In genomic region chr6:149922091-149922490, GRCh38 we compare ENCODE assay signal across 10 cellular contexts. TPM values are rescaled to one million over a fixed set of nuclear protein-coding genes. Genes with fewer than 3 reads are reported as not detected.
DNase-seq lines count a peak whose midpoint lies in the region; ATAC-seq, FAIRE-seq and TF ChIP-seq lines count a peak whose summit lies in the region.
"Not testable (repeated sequence)": the region's sequence is repeated elsewhere in the genome, so short reads cannot be mapped to it uniquely, and the experiment has no call there.
"Had no signal": no experiment of that assay in that cellular context is flagged by ENCODE, and none has a peak within 500 bp of the region (broad histone marks: within the 10 kb centered on the region; RNA-seq: fewer than 3 reads in every experiment).

No MANE protein-coding gene starts in this region.

- not testable (repeated sequence) for BruUV-seq in IMR-90 (replicated peaks; lab: Mats Ljungman, UMichigan)

- in situ Hi-C loops in IMR-90 (cut with MboI; ENCODE audit: low sequenced_read_pairs) = loop anchor here (5.0 to 10.0 kb wide), 4 partner anchors 55 to 377 kb away; partner anchors contain the start of gene PPIL4

- not testable (repeated sequence) for H3K9me3 ChIP-seq in IMR-90 (ENCODE audit: control insufficient read depth, insufficient read depth, low read length); kidney (ENCODE audit: control insufficient read depth in 1 of 2, low read length in 2 of 2)

- not testable (repeated sequence) for H4K20me1 ChIP-seq in IMR-90 (ENCODE audit: insufficient read depth, low read length)

- H3K4me1 ChIP-seq in IMR-90 (ENCODE audit: control insufficient read depth, insufficient read depth, low read length); kidney (ENCODE audit: control insufficient read depth in 1 of 2, insufficient read depth in 1 of 2, low read depth in 1 of 2, low read length in 2 of 2): not testable (repeated sequence)

- not testable (repeated sequence) for H3K9me1 ChIP-seq in IMR-90 (ENCODE audit: insufficient read depth, low read length)

- not testable (repeated sequence) for H3K4ac ChIP-seq in IMR-90 (ENCODE audit: low read depth, low read length)

- H4K91ac ChIP-seq in IMR-90 (ENCODE audit: insufficient read depth, low read depth, low read length) = not testable (repeated sequence)

- H3K14ac ChIP-seq in IMR-90 (replicated peaks; ENCODE audit: low read depth, low read length) = not testable (repeated sequence)

- not testable (repeated sequence) for H4K5ac ChIP-seq in IMR-90 (ENCODE audit: low read depth, low read length)

- not testable (repeated sequence) for H2AK5ac ChIP-seq in IMR-90 (ENCODE audit: low read depth, low read length)

- H3K27me3 Mint-ChIP-seq in chondrocyte (ENCODE audit: low read depth) = not testable (repeated sequence)

- H3K4me1 Mint-ChIP-seq in chondrocyte (ENCODE audit: low read depth) = peaks cover 25% of the 10 kb centered on the region

- not testable (repeated sequence) for H2BK5ac ChIP-seq in IMR-90 (ENCODE audit: low read depth, low read length, poor library complexity, severe bottlenecking)

- DNase-seq in AG09309 (ENCODE audit: low read depth); IMR-90; skeletal muscle cell (ENCODE audit: low read depth): not testable (repeated sequence)
- DNase-seq in activated T-cell treated with anti-CD3 and anti-CD28 coated beads, Interleukin-2, amount 50 U/mL, for 1 hour = peak; percentile 20
- DNase-seq in chondrocyte (ENCODE audit: low spot score) (peak; percentile 77), kidney (peak; percentile 73)

- TF ChIP-seq RAD21 in IMR-90 (IDR thresholded peaks at IDR 0.05; ENCODE audit: low read length) = not testable (repeated sequence)

- WGBS in IMR-90 (ENCODE audit: extremely low coverage in 2 of 2, insufficient read length in 1 of 2), 2 experiments = 0% methylated on average over 1 of the region's 5 CpGs; no CpG with 5 or more reads in 1 of the 2 experiments

- not testable (repeated sequence) for ATAC-seq in IMR-90 (ENCODE audit: low read depth)

- not testable (repeated sequence) for H2BK20ac ChIP-seq in IMR-90 (ENCODE audit: low read depth, low read length)

- H3K27ac ChIP-seq in IMR-90 (ENCODE audit: insufficient read depth, low read length); kidney (ENCODE audit: low read depth in 2 of 2, low read length in 2 of 2): not testable (repeated sequence)

- H3K36me3 ChIP-seq in IMR-90 (ENCODE audit: control insufficient read depth, insufficient read depth, low read length); kidney (ENCODE audit: control insufficient read depth in 1 of 2, insufficient read depth in 2 of 2, low read length in 2 of 2): not testable (repeated sequence)

- dilution Hi-C loops in IMR-90 (cut with HindIII; ENCODE audit: low sequenced_read_pairs, unreplicated experiment) = not testable (repeated sequence)

- peak overlapping the region; percentile 98 for H2AFZ ChIP-seq in IMR-90 (replicated peaks; ENCODE audit: low read length, poor library complexity)

- H4K8ac ChIP-seq in IMR-90 (ENCODE audit: low read depth in 2 of 2, low read length in 2 of 2) = not testable (repeated sequence)

- H3K23ac ChIP-seq in IMR-90 (ENCODE audit: low read depth, low read length) = not testable (repeated sequence)

- not testable (repeated sequence) for H3K79me1 ChIP-seq in IMR-90 (ENCODE audit: low read depth in 1 of 2, low read length in 2 of 2)

- H3K9me3 Mint-ChIP-seq in chondrocyte (ENCODE audit: low read depth) = not testable (repeated sequence)

- H3K4me2 ChIP-seq in IMR-90 (ENCODE audit: low read depth, low read length) = peak overlapping the region; percentile 81; the same call in 1 of the 2 replicates

- H3K4me3 Mint-ChIP-seq in chondrocyte (ENCODE audit: unreplicated experiment) = peak overlapping the region; percentile 83

- H3K9ac ChIP-seq in IMR-90 (ENCODE audit: low read depth, low read length); kidney (ENCODE audit: low read length in 2 of 2): not testable (repeated sequence)

- not testable (repeated sequence) for FAIRE-seq in kidney (lab: Jason Lieb, UNC)

- POLR2A ChIA-PET in IMR-90 (lab: Charles Lee; ENCODE audit: unreplicated experiment) = not testable (repeated sequence)

- H3K27ac Mint-ChIP-seq in chondrocyte (ENCODE audit: unreplicated experiment) = not testable (repeated sequence)

- H3K36me3 Mint-ChIP-seq in chondrocyte (ENCODE audit: low read depth) = not testable (repeated sequence)

- not testable (repeated sequence) for H3K18ac ChIP-seq in IMR-90 (ENCODE audit: low read depth, low read length)

- H3K4me3 ChIP-seq in AG09309 (ENCODE audit: control insufficient read depth, low read depth, low read length) (peak overlapping the region; percentile 59), skeletal muscle cell (ENCODE audit: low read depth, low read length) (peak overlapping the region; percentile 56)
- not testable (repeated sequence) for H3K4me3 ChIP-seq in IMR-90 (ENCODE audit: insufficient read depth, low read depth, low read length); kidney (ENCODE audit: low read length in 2 of 2)

- CTCF ChIA-PET in IMR-90 (lab: Yijun Ruan, JAX) = not testable (repeated sequence)

- H3K27me3 ChIP-seq in IMR-90 (ENCODE audit: control insufficient read depth, insufficient read depth, low read length) = not testable (repeated sequence)

- intact Hi-C loops in IMR-90 (cut with micrococcal nuclease); kidney (cut with DNase I): not testable (repeated sequence)

- not testable (repeated sequence) for H2BK120ac ChIP-seq in IMR-90 (ENCODE audit: low read depth, low read length)

- TF ChIP-seq POLR2A in IMR-90 (IDR thresholded peaks at IDR 0.05; ENCODE audit: low read depth, low read length) = not testable (repeated sequence)

- not testable (repeated sequence) for H3K56ac ChIP-seq in IMR-90 (ENCODE audit: extremely low read depth, insufficient read depth, low read length)

- not testable (repeated sequence) for H2BK15ac ChIP-seq in IMR-90 (ENCODE audit: low read depth, low read length)

- not testable (repeated sequence) for H2AK9ac ChIP-seq in IMR-90 (replicated peaks; ENCODE audit: low read depth, low read length, poor library complexity)

- TF ChIP-seq CTCF in AG09309 (IDR thresholded peaks at IDR 0.05; ENCODE audit: control insufficient read depth, insufficient read depth, low read depth, low read length, missing control alignments); IMR-90 (conservative IDR thresholded peaks at IDR 0.05; ENCODE audit: low read depth, low read length); chondrocyte (IDR thresholded peaks at IDR 0.05); kidney (IDR thresholded peaks at IDR 0.05; ENCODE audit: borderline replicate concordance, extremely low read depth, insufficient read depth): not testable (repeated sequence)

RNA-seq across cellular contexts. Expression of gene RAET1G, which starts 0.8 kb away (rescaled TPM):
- total RNA-seq in IMR-90 (2012; rRNA removed) (1.3 and 2.2 TPM in 2 replicates), chondrocyte (0.51 to 0.60 TPM (median 0.54 TPM) in 3 replicates), kidney (0.41 TPM)
- polyA plus RNA-seq in IMR-90 (2012; rRNA removed) (3.6 and 4.2 TPM in 2 replicates), kidney (ENCODE audit: insufficient read depth, low read depth, low replicate concordance) (1.3 TPM)
- polyA plus RNA-seq in IMR-90 (2012; cell fraction: cytosol; rRNA removed) = 2.9 and 4.8 TPM in 2 replicates
- polyA plus RNA-seq in IMR-90 (2012; cell fraction: nucleus; rRNA removed; ENCODE audit: low replicate concordance) = 1.3 and 2.7 TPM in 2 replicates
- total RNA-seq: left lobe of liver, Peyer's patch had no signal

RNA-seq across cellular contexts. Expression of gene ULBP2, which starts 19.7 kb away (rescaled TPM):
- total RNA-seq in IMR-90 (2012; rRNA removed) = 7.2 and 7.9 TPM in 2 replicates
- 16.2 and 17.0 TPM in 2 replicates for polyA plus RNA-seq in IMR-90 (2012; rRNA removed)
- polyA plus RNA-seq in IMR-90 (2012; cell fraction: cytosol; rRNA removed) = 12.4 and 17.1 TPM in 2 replicates
- polyA plus RNA-seq in IMR-90 (2012; cell fraction: nucleus; rRNA removed; ENCODE audit: low replicate concordance) = 6.0 and 6.8 TPM in 2 replicates
- total RNA-seq in chondrocyte = 7.7 to 15.1 TPM (median 13.9 TPM) in 3 replicates
- total RNA-seq in kidney = 1.3 TPM
- 2.5 TPM for polyA plus RNA-seq in kidney (ENCODE audit: insufficient read depth, low read depth, low replicate concordance)
- total RNA-seq: Peyer's patch had no signal

RNA-seq across cellular contexts. Expression of gene RAET1E, which starts 24.2 kb away (rescaled TPM):
- total RNA-seq in IMR-90 (2012; rRNA removed) (not detected in 2 replicates), chondrocyte (not detected in 3 replicates), kidney (1.0 TPM)
- polyA plus RNA-seq in IMR-90 (2012; rRNA removed) (not detected in 2 replicates), kidney (ENCODE audit: insufficient read depth, low read depth, low replicate concordance) (3.1 TPM)
- 0.02 TPM in 1 of 2 replicates, not detected in the other for polyA plus RNA-seq in IMR-90 (2012; cell fraction: cytosol; rRNA removed)
- polyA plus RNA-seq in IMR-90 (2012; cell fraction: nucleus; rRNA removed; ENCODE audit: low replicate concordance) = 0.16 TPM in 1 of 2 replicates, not detected in the other
- total RNA-seq: left lobe of liver, Peyer's patch had no signal

RNA-seq across cellular contexts. Expression of gene ULBP1, which starts 41.7 kb away (rescaled TPM):
- total RNA-seq in IMR-90 (2012; rRNA removed) (0.18 and 0.56 TPM in 2 replicates), chondrocyte (2.8 to 29.8 TPM (median 29.8 TPM) in 3 replicates), kidney (0.72 TPM)
- polyA plus RNA-seq in IMR-90 (2012; rRNA removed) (0.69 and 0.87 TPM in 2 replicates), kidney (ENCODE audit: insufficient read depth, low read depth, low replicate concordance) (0.47 TPM)
- 0.25 TPM in 2 replicates for polyA plus RNA-seq in IMR-90 (2012; cell fraction: cytosol; rRNA removed)
- 0.15 and 0.84 TPM in 2 replicates for polyA plus RNA-seq in IMR-90 (2012; cell fraction: nucleus; rRNA removed; ENCODE audit: low replicate concordance)
- total RNA-seq: Peyer's patch, sciatic nerve, uterus had no signal

RNA-seq across cellular contexts. Expression of gene LRP11, which starts 57.9 kb away (rescaled TPM):
- 63.8 and 74.7 TPM in 2 replicates for total RNA-seq in IMR-90 (2012; rRNA removed)
- polyA plus RNA-seq in IMR-90 (2012; rRNA removed) = 46.5 and 48.8 TPM in 2 replicates
- 17.7 and 33.4 TPM in 2 replicates for polyA plus RNA-seq in IMR-90 (2012; cell fraction: cytosol; rRNA removed)
- 21.3 and 25.1 TPM in 2 replicates for polyA plus RNA-seq in IMR-90 (2012; cell fraction: nucleus; rRNA removed; ENCODE audit: low replicate concordance)
- total RNA-seq in chondrocyte = 61.4 to 81.7 TPM (median 61.9 TPM) in 3 replicates
- 34.0 TPM for total RNA-seq in kidney
- 22.1 TPM for polyA plus RNA-seq in kidney (ENCODE audit: insufficient read depth, low read depth, low replicate concordance)
